1 cellular context compared by ENCODE assay signal in genomic region chr5:172868436-172868923, GRCh38.
TF ChIP-seq lines count a peak whose summit lies in the region.

No MANE protein-coding gene starts in this region.

TF ChIP-seq in HepG2, 621 proteins besides CTCF, POLR2A, EP300 and RAD21 (continued from another document and continues in another):
- TF ChIP-seq ARID4A (CRISPR knock-in tag; IDR thresholded peaks at IDR 0.05; ENCODE audit: borderline replicate concordance): no peak
- TF ChIP-seq ZBTB2 (CRISPR knock-in tag; IDR thresholded peaks at IDR 0.05; ENCODE audit: low read depth): no peak
- TF ChIP-seq TRIM24 (CRISPR knock-in tag; IDR thresholded peaks at IDR 0.05): no peak
- no peak for TF ChIP-seq ZNF468 (CRISPR knock-in tag; IDR thresholded peaks at IDR 0.05)
- TF ChIP-seq ZNF142 (CRISPR knock-in tag; IDR thresholded peaks at IDR 0.05): no peak
- TF ChIP-seq PAX8 (CRISPR knock-in tag; IDR thresholded peaks at IDR 0.05; ENCODE audit: borderline replicate concordance): no peak
- no peak for TF ChIP-seq ZFYVE20 (CRISPR knock-in tag; IDR thresholded peaks at IDR 0.05; ENCODE audit: borderline replicate concordance, low read depth)
- TF ChIP-seq FOXP1 (IDR thresholded peaks at IDR 0.05): no peak
- TF ChIP-seq FOXP1 (CRISPR knock-in tag; IDR thresholded peaks at IDR 0.05): peak; percentile 60; the same call in 1 of the 2 replicates
- no peak for TF ChIP-seq SIN3B (IDR thresholded peaks at IDR 0.05; ENCODE audit: low read length)
- no peak for TF ChIP-seq ELF1 (CRISPR knock-in tag; IDR thresholded peaks at IDR 0.05)
- no peak for TF ChIP-seq ZNF24 (IDR thresholded peaks at IDR 0.05)
- TF ChIP-seq AFF4 (CRISPR knock-in tag; IDR thresholded peaks at IDR 0.05): no peak
- TF ChIP-seq ZSCAN20 (CRISPR knock-in tag; IDR thresholded peaks at IDR 0.05; ENCODE audit: borderline replicate concordance): no peak
- TF ChIP-seq FOXP4 (CRISPR knock-in tag; IDR thresholded peaks at IDR 0.05): no peak; the same call in none of the 2 replicates
- no peak for TF ChIP-seq ZNF580 (CRISPR knock-in tag; IDR thresholded peaks at IDR 0.05; ENCODE audit: borderline replicate concordance, low read depth)
- TF ChIP-seq ZC3H13 (CRISPR knock-in tag; IDR thresholded peaks at IDR 0.05): no peak
- peak; percentile 57; the same call in 1 of the 2 replicates for TF ChIP-seq DPF2 (CRISPR knock-in tag; IDR thresholded peaks at IDR 0.05; ENCODE audit: borderline replicate concordance, low read depth)
- TF ChIP-seq NR2F6 (IDR thresholded peaks at IDR 0.05): peak; percentile 30; the same call in 1 of the 2 replicates
- peak; percentile 80 for TF ChIP-seq NR2F6 (CRISPR knock-in tag; IDR thresholded peaks at IDR 0.05)
- no peak for TF ChIP-seq ZSCAN30 (CRISPR knock-in tag; IDR thresholded peaks at IDR 0.05)
- TF ChIP-seq ZBTB21 (CRISPR knock-in tag; IDR thresholded peaks at IDR 0.05): no peak
- TF ChIP-seq GPN1 (CRISPR knock-in tag; IDR thresholded peaks at IDR 0.05; ENCODE audit: borderline replicate concordance): no peak
- no peak for TF ChIP-seq SP4 (CRISPR knock-in tag; IDR thresholded peaks at IDR 0.05)
- TF ChIP-seq GTF2F1 (IDR thresholded peaks at IDR 0.05; ENCODE audit: low read length): no peak
- TF ChIP-seq ZMYM3 (CRISPR knock-in tag; IDR thresholded peaks at IDR 0.05): peak; percentile 7; the same call in 1 of the 2 replicates
- TF ChIP-seq BRD4 (CRISPR knock-in tag; IDR thresholded peaks at IDR 0.05): no peak
- TF ChIP-seq FOXC1 (CRISPR knock-in tag; IDR thresholded peaks at IDR 0.05; ENCODE audit: borderline replicate concordance): no peak
- no peak for TF ChIP-seq ZNF367 (CRISPR knock-in tag; IDR thresholded peaks at IDR 0.05; ENCODE audit: borderline replicate concordance)
- TF ChIP-seq ZNF160 (CRISPR knock-in tag; IDR thresholded peaks at IDR 0.05): no peak
- TF ChIP-seq TERF1 (CRISPR knock-in tag; IDR thresholded peaks at IDR 0.05): no peak
- no peak for TF ChIP-seq DMAP1 (CRISPR knock-in tag; IDR thresholded peaks at IDR 0.05)
- no peak for TF ChIP-seq ZNF256 (CRISPR knock-in tag; conservative IDR thresholded peaks at IDR 0.05)
- TF ChIP-seq KDM3A (CRISPR knock-in tag; IDR thresholded peaks at IDR 0.05; ENCODE audit: low read depth): no peak
- TF ChIP-seq ZNF609 (CRISPR knock-in tag; IDR thresholded peaks at IDR 0.05; ENCODE audit: borderline replicate concordance): no peak; the same call in 1 of the 2 replicates
- TF ChIP-seq ZNF446 (CRISPR knock-in tag; IDR thresholded peaks at IDR 0.05): no peak
